In the genomic region with DNA sequence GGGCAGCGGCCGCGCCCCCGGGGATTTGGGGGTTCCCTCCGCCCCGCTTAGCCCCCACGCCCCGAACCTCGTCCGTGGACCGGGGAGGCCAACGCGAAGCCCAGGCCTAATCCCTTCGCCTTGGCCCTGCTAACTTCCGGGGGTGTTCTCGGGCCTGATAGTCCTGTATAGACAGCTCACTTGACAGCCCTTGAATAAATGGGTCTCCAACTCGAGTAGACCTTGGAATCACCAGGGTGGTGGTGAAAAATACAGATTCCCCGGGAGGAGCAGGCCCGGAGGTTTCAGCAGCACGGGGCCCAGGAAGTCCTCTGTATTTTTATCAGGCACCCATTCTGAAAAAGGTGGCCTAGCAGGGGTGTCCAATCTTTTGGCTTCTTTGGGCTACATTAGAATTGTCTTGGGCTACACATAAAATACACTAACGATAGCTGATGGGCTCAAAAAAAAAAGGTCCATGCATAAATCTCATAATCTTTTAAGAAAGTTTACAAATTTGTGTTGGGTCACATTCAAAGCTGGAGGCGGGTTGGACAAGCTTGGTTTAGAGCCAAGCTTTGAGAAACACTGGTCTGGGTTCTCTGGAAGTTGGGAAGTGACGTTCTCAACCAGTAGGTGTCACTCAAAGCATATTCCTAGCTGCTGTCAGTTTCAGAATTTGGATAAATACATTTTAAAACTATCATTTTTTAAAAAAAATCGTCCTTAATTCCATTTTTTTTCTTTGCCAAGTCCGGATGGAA, we compare ENCODE assay signal across 1 cellular context.
TF ChIP-seq lines count a peak whose summit lies in the region.

No MANE protein-coding gene starts in this region.

TF ChIP-seq in K562, 482 proteins besides CTCF, POLR2A, EP300 and RAD21 (continued from another document and continues in another):
- TF ChIP-seq TCF15 (CRISPR knock-in tag; IDR thresholded peaks at IDR 0.05) (no peak), RCOR1 (IDR thresholded peaks at IDR 0.05; ENCODE audit: borderline replicate concordance in 1 of 2, low read depth in 2 of 2, low read length in 2 of 2) (peak in 1 of 2 experiments; percentile 11; a peak in 1 of 4 replicates), FOXJ2 (tag; IDR thresholded peaks at IDR 0.05) (0 out of 2 replicates have a peak, but pooled peaks have one; percentile 35), BRCA1 (IDR thresholded peaks at IDR 0.05) (no peak), BRCA1 (CRISPR knock-in tag; IDR thresholded peaks at IDR 0.05) (no peak), PHF20 (IDR thresholded peaks at IDR 0.05; ENCODE audit: partially characterized antibody) (peak; percentile 31), JUND (IDR thresholded peaks at IDR 0.05; ENCODE audit: borderline replicate concordance, low read depth, low read length) (no peak), JUND (tag; IDR thresholded peaks at IDR 0.05; ENCODE audit: borderline replicate concordance, low read depth, low read length) (no peak), SUPT5H (IDR thresholded peaks at IDR 0.05) (no peak), ZNF76 (CRISPR knock-in tag; IDR thresholded peaks at IDR 0.05; ENCODE audit: borderline replicate concordance) (no peak), ZFX (CRISPR knock-in tag; IDR thresholded peaks at IDR 0.05) (peak; percentile 39; the same call in 1 of the 2 replicates), ZNF165 (CRISPR knock-in tag; IDR thresholded peaks at IDR 0.05; ENCODE audit: borderline replicate concordance) (0 out of 2 replicates have a peak, but pooled peaks have one; percentile 31), ZNF232 (CRISPR knock-in tag; IDR thresholded peaks at IDR 0.05) (no peak), CBX3 (IDR thresholded peaks at IDR 0.05; ENCODE audit: borderline replicate concordance in 1 of 2, low read length in 2 of 2) (0 out of 3 replicates have a peak, but pooled peaks of 1 of the 2 experiments have one; percentile 14), NR2C2 (CRISPR knock-in tag; IDR thresholded peaks at IDR 0.05) (no peak), NR2C2 (tag; IDR thresholded peaks at IDR 0.05) (peak; percentile 52), ZBTB8A (IDR thresholded peaks at IDR 0.05; ENCODE audit: partially characterized antibody) (no peak), ZNF311 (CRISPR knock-in tag; IDR thresholded peaks at IDR 0.05) (0 out of 2 replicates have a peak, but pooled peaks have one; percentile 22), HIVEP1 (CRISPR knock-in tag; IDR thresholded peaks at IDR 0.05) (no peak), MEF2A (IDR thresholded peaks at IDR 0.05; ENCODE audit: control insufficient read depth, low read depth, low read length) (no peak), CEBPZ (IDR thresholded peaks at IDR 0.05; ENCODE audit: borderline replicate concordance, low read depth, low read length) (no peak), ZNF444 (CRISPR knock-in tag; IDR thresholded peaks at IDR 0.05) (no peak), ELF1 (tag; IDR thresholded peaks at IDR 0.05) (peak; percentile 75), RNF219 (CRISPR knock-in tag; IDR thresholded peaks at IDR 0.05) (no peak), ZNF740 (CRISPR knock-in tag; IDR thresholded peaks at IDR 0.05) (no peak), ZNF740 (tag; IDR thresholded peaks at IDR 0.05) (no peak), VEZF1 (CRISPR knock-in tag; IDR thresholded peaks at IDR 0.05) (0 out of 2 replicates have a peak, but pooled peaks have one; percentile 42), ZNF644 (tag; IDR thresholded peaks at IDR 0.05; ENCODE audit: low read depth) (0 out of 2 replicates have a peak, but pooled peaks have one; percentile 19), KAT7 (CRISPR knock-in tag; IDR thresholded peaks at IDR 0.05; ENCODE audit: borderline replicate concordance) (0 out of 2 replicates have a peak, but pooled peaks have one; percentile 41), GTF2E2 (tag; IDR thresholded peaks at IDR 0.05) (peak; percentile 56; the same call in 1 of the 2 replicates), HMG20B (CRISPR knock-in tag; IDR thresholded peaks at IDR 0.05) (no peak), ZNF518B (CRISPR knock-in tag; IDR thresholded peaks at IDR 0.05) (0 out of 2 replicates have a peak, but pooled peaks have one; percentile 49), NEUROD1 (IDR thresholded peaks at IDR 0.05; ENCODE audit: borderline replicate concordance, low read depth, low read length, partially characterized antibody) (no peak), BMI1 (IDR thresholded peaks at IDR 0.05; ENCODE audit: low read length) (no peak), ATF6 (CRISPR knock-in tag; IDR thresholded peaks at IDR 0.05) (no peak), GATAD2A (IDR thresholded peaks at IDR 0.05) (no peak), JUNB (CRISPR knock-in tag; conservative IDR thresholded peaks at IDR 0.05) (no peak), SRSF3 (IDR thresholded peaks at IDR 0.05; ENCODE audit: insufficient read depth, low read length) (no peak), ATF1 (CRISPR knock-in tag; IDR thresholded peaks at IDR 0.05) (no peak), ATF1 (tag; IDR thresholded peaks at IDR 0.05) (0 out of 2 replicates have a peak, but pooled peaks have one; percentile 19), GABPB2 (CRISPR knock-in tag; conservative IDR thresholded peaks at IDR 0.05) (no peak), LCOR (CRISPR knock-in tag; IDR thresholded peaks at IDR 0.05) (0 out of 2 replicates have a peak, but pooled peaks have one; percentile 8), HDGF (IDR thresholded peaks at IDR 0.05) (no peak), RHOXF2B (CRISPR knock-in tag; conservative IDR thresholded peaks at IDR 0.05) (no peak), ZBTB7A (IDR thresholded peaks at IDR 0.05; ENCODE audit: borderline replicate concordance, control insufficient read depth, low read depth, low read length) (no peak; the same call in 1 of the 2 replicates), ZFP36 (IDR thresholded peaks at IDR 0.05; ENCODE audit: low read depth, low read length, partially characterized antibody) (no peak), PRPF4 (IDR thresholded peaks at IDR 0.05; ENCODE audit: insufficient read depth, low read depth, low read length, poor library complexity, severe bottlenecking) (no peak)
- TF ChIP-seq, protein P1, sequence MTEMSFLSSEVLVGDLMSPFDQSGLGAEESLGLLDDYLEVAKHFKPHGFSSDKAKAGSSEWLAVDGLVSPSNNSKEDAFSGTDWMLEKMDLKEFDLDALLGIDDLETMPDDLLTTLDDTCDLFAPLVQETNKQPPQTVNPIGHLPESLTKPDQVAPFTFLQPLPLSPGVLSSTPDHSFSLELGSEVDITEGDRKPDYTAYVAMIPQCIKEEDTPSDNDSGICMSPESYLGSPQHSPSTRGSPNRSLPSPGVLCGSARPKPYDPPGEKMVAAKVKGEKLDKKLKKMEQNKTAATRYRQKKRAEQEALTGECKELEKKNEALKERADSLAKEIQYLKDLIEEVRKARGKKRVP (CRISPR knock-in tag; IDR thresholded peaks at IDR 0.05): 0 out of 2 replicates have a peak, but pooled peaks have one; percentile 13
- TF ChIP-seq, protein P2, sequence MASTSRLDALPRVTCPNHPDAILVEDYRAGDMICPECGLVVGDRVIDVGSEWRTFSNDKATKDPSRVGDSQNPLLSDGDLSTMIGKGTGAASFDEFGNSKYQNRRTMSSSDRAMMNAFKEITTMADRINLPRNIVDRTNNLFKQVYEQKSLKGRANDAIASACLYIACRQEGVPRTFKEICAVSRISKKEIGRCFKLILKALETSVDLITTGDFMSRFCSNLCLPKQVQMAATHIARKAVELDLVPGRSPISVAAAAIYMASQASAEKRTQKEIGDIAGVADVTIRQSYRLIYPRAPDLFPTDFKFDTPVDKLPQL (IDR thresholded peaks at IDR 0.05; ENCODE audit: extremely low read depth, insufficient read length): no peak
